12 cellular contexts compared by ENCODE assay signal in the genomic region with DNA sequence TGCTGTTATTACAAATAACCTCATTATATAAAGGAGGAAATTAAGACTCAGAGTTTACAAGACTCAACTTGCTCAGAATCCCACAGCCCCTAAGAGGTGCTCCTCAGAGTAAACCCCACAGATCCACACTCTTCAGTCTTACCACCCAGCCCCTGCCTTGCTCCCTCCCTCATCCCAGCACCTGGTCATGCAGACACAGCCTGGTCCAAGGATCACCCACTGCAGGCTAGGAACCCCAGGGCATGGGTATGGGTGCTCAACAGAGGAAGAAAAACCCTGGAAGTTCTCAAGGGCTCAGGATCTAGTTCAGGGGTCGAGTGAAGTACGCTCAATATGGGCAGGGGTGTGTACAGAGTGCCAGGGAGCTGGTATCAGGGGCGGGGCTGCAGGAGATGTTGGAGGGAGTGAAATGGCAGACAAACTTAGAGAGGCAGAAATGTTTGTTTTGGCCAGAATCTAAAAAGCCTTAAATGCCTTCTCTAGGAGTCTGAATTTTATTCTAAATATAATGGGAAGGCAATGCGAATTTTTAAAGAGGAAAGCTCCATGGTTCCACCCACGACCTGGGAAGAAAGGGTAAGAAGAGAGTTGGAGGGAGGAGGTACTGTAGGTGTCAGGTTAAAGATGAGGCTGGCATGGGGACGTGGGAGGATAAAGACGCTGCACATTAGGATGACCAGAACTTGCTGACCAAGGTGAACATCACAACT.
"Had no signal": no experiment of that assay in that cellular context is flagged by ENCODE, and none has a peak within 500 bp of the region (broad histone marks: within the 10 kb centered on the region; RNA-seq: fewer than 3 reads in every experiment).

No MANE protein-coding gene starts in this region.

- DNase-seq: heart left ventricle; immature natural killer cell; left cardiac atrium; midbrain; occipital lobe; retina; stimulated activated naive B cell treated with anti-CD40 and anti-IgM and Interleukin-4, amounts not matched to agents 10 μg/mL and 1 μg/mL and 100 μg/mL, for 72 hours; T1000 had no signal

- H3K27me3 ChIP-seq: heart left ventricle had no signal

- H3K36me3 ChIP-seq: gastroesophageal sphincter, heart left ventricle had no signal

- H3K27ac ChIP-seq: gastroesophageal sphincter, heart left ventricle had no signal

- H3K9me3 Mint-ChIP-seq: immature natural killer cell had no signal

- H3K4me3 Mint-ChIP-seq: activated naive CD8-positive, alpha-beta T cell; immature natural killer cell; stimulated activated naive B cell treated with anti-CD40 and anti-IgM and Interleukin-4, amounts not matched to agents 10 μg/mL and 1 μg/mL and 100 μg/mL, for 72 hours had no signal

- H3K4me1 Mint-ChIP-seq: stimulated activated naive B cell treated with anti-CD40 and anti-IgM and Interleukin-4, amounts not matched to agents 10 μg/mL and 1 μg/mL and 100 μg/mL, for 72 hours had no signal

- ATAC-seq: esophagus mucosa; gastroesophageal sphincter; heart left ventricle; stimulated activated naive B cell treated with anti-CD40 and anti-IgM and Interleukin-4, amounts not matched to agents 10 μg/mL and 1 μg/mL and 100 μg/mL, for 72 hours had no signal

- H3K4me3 ChIP-seq: gastroesophageal sphincter, heart left ventricle, lung had no signal

- H3K27me3 Mint-ChIP-seq: activated naive CD8-positive, alpha-beta T cell had no signal

- H3K36me3 Mint-ChIP-seq: activated naive CD8-positive, alpha-beta T cell; stimulated activated naive B cell treated with anti-CD40 and anti-IgM and Interleukin-4, amounts not matched to agents 10 μg/mL and 1 μg/mL and 100 μg/mL, for 72 hours had no signal

- H3K27ac Mint-ChIP-seq: activated naive CD8-positive, alpha-beta T cell; stimulated activated naive B cell treated with anti-CD40 and anti-IgM and Interleukin-4, amounts not matched to agents 10 μg/mL and 1 μg/mL and 100 μg/mL, for 72 hours had no signal

- H3K9me3 ChIP-seq: gastroesophageal sphincter, heart left ventricle had no signal
